ENCODE assay signal across 8 cellular contexts in the genomic region with DNA sequence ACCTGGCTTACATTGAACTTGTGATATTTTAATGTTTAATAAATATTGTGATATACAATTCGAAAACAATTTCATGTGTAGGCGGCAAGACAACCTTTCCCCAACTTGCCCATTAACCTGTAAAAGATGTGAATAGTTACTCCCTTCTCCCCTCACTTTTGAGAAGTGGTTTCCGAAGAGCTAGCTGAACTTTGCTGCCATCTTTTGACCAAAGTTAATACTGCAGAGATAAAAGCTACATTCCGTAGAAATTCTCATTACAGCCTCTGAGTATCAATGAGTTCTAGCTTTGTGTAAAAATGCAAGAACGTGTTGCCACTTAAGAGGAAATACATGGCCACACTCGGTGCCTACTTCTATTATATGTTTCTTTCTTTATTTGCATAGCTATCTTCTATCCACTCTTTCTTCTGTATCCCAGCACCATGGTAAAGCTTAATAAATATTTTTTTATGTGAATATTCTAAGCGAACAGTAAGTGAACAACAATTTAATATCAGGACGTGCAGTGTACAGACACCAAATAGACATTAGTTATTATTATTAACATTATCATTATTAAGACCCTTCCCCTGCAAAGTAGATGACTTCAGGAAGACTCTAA.
DNase-seq lines count a peak whose midpoint lies in the region; ATAC-seq and TF ChIP-seq lines count a peak whose summit lies in the region.

No MANE protein-coding gene starts in this region.

- H3K9me3 ChIP-seq in body of pancreas (no peaks in the 10 kb centered on the region), aorta (ENCODE audit: control insufficient read depth, low read length) (no peaks in the 10 kb centered on the region)

- H3K27ac ChIP-seq in C4-2B (no peak overlapping the region), body of pancreas (no peak overlapping the region), aorta (ENCODE audit: low read depth in 1 of 2, low read length in 2 of 2) (no peak overlapping the region)

- CTCF ChIA-PET in activated CD4-positive, alpha-beta memory T cell treated with anti-CD3 and anti-CD28 coated beads, Interleukin-2, amount 10 ng/mL, durations not matched to agents 7 days and 5 days (lab: Charles Lee) = interaction anchor here (0.8 to 3.8 kb wide), 21 partner anchors 10 to 1037 kb away, joined by 3 to 17 read pairs (median 4); no protein-coding TSS in a partner anchor

- H3K36me3 ChIP-seq in body of pancreas (replicated peaks in 1 of 2; ENCODE audit: insufficient read depth in 1 of 2, low read depth in 2 of 2) = no peaks in the 10 kb centered on the region
- H3K36me3 ChIP-seq in aorta (ENCODE audit: control insufficient read depth in 1 of 2, insufficient read depth in 2 of 2, low read length in 1 of 2) = no peaks in the 10 kb centered on the region

- H3K27me3 ChIP-seq in body of pancreas = no peaks in the 10 kb centered on the region
- no peaks in the 10 kb centered on the region for H3K27me3 ChIP-seq in aorta (ENCODE audit: control insufficient read depth in 1 of 2, insufficient read depth in 2 of 2, low read length in 1 of 2)

- TF ChIP-seq POLR2A in body of pancreas (IDR thresholded peaks at IDR 0.05) = no peak

- ATAC-seq in GM19351 (IDR thresholded peaks at IDR 0.05; ENCODE audit: unreplicated experiment) = peak; percentile 56
- peak; percentile 50 for ATAC-seq in body of pancreas
- peak; percentile 77 for ATAC-seq in aorta (ENCODE audit: low FRiP score)

- H3K27me3 Mint-ChIP-seq in activated CD4-positive, alpha-beta memory T cell treated with anti-CD3 and anti-CD28 coated beads, Interleukin-2, amount 10 ng/mL, durations not matched to agents 7 days and 5 days = peaks cover 10% of the 10 kb centered on the region

- no peaks in the 10 kb centered on the region for H3K36me3 Mint-ChIP-seq in activated CD4-positive, alpha-beta memory T cell treated with anti-CD3 and anti-CD28 coated beads, Interleukin-2, amount 10 ng/mL, durations not matched to agents 7 days and 5 days (ENCODE audit: low read depth)

- H3K4me3 Mint-ChIP-seq in activated CD4-positive, alpha-beta memory T cell treated with anti-CD3 and anti-CD28 coated beads, Interleukin-2, amount 10 ng/mL, durations not matched to agents 7 days and 5 days = no peak overlapping the region

- no peaks in the 10 kb centered on the region for H3K4me1 Mint-ChIP-seq in activated CD4-positive, alpha-beta memory T cell treated with anti-CD3 and anti-CD28 coated beads, Interleukin-2, amount 10 ng/mL, durations not matched to agents 7 days and 5 days

- TF ChIP-seq CTCF in C4-2B (conservative IDR thresholded peaks at IDR 0.05) (peak; percentile 94), body of pancreas (IDR thresholded peaks at IDR 0.05) (peak; percentile 73 to 88 (median 86))

- H3K9me3 Mint-ChIP-seq in activated CD4-positive, alpha-beta memory T cell treated with anti-CD3 and anti-CD28 coated beads, Interleukin-2, amount 10 ng/mL, durations not matched to agents 7 days and 5 days = no peaks in the 10 kb centered on the region

- 11 to 12% methylated on average over 8 of the region's 8 CpGs for whole genome bisulfite sequencing in body of pancreas, 2 donors
- 14 to 15% methylated on average over 8 of the region's 8 CpGs for WGBS in aorta, 2 donors

- H3K4me3 ChIP-seq in body of pancreas = no peak overlapping the region
- H3K4me3 ChIP-seq in aorta (ENCODE audit: low read length in 2 of 2) = no peak overlapping the region

- H3K4me1 ChIP-seq in body of pancreas = no peaks in the 10 kb centered on the region
- no peaks in the 10 kb centered on the region for H3K4me1 ChIP-seq in aorta (ENCODE audit: control insufficient read depth in 1 of 2, insufficient read depth in 2 of 2, low read length in 2 of 2)

- DNase-seq in NCI-H345 (lab: John Stamatoyannopoulos, UW) (peak; percentile 52), body of pancreas (no peak), kidney tubule cell (ENCODE audit: low spot score) (peak; percentile 61), aorta (no peak)
- no peak for DNase-seq in activated CD4-positive, CD25-positive, alpha-beta regulatory T cell (lab: John Stamatoyannopoulos, UW)
- no peak for DNase-seq in activated CD4-positive, alpha-beta memory T cell treated with anti-CD3 and anti-CD28 coated beads, Interleukin-2, amount 10 ng/mL, durations not matched to agents 7 days and 5 days

- H3K27ac Mint-ChIP-seq in activated CD4-positive, alpha-beta memory T cell treated with anti-CD3 and anti-CD28 coated beads, Interleukin-2, amount 10 ng/mL, durations not matched to agents 7 days and 5 days = no peak overlapping the region

- POLR2A ChIA-PET in activated CD4-positive, alpha-beta memory T cell treated with anti-CD3 and anti-CD28 coated beads, Interleukin-2, amount 10 ng/mL, durations not matched to agents 7 days and 5 days (lab: Charles Lee) = no interaction called here

- intact Hi-C loops in body of pancreas (cut with DNase I) = loop anchor here (5.0 to 10.0 kb wide), 2 partner anchors 770 to 1032 kb away; a partner anchor contains a TSS
- intact Hi-C loops in aorta (cut with DNase I) = loop anchor here (2.0 to 10.0 kb wide), 4 partner anchors 768 to 1037 kb away; no protein-coding TSS in a partner anchor

Comparison
In these comparisons a context has a peak if more than half of its experiments do, and no peak if none do; other contexts are left out.
1. DNase-seq: peak in NCI-H345 (single experiment) and kidney tubule cell (single experiment); none in body of pancreas (0 of 4), aorta (0 of 2), activated CD4-positive, CD25-positive, alpha-beta regulatory T cell (0 of 4) and activated CD4-positive, alpha-beta memory T cell treated with anti-CD3 and anti-CD28 coated beads, Interleukin-2, amount 10 ng/mL, durations not matched to agents 7 days and 5 days (single experiment).
2. Peak in every context shown above with its lines, with median percentiles within 50 percentile points of each other: ATAC-seq.